Comparison of ENCODE assay signal across 10 cellular contexts in the genomic region with DNA sequence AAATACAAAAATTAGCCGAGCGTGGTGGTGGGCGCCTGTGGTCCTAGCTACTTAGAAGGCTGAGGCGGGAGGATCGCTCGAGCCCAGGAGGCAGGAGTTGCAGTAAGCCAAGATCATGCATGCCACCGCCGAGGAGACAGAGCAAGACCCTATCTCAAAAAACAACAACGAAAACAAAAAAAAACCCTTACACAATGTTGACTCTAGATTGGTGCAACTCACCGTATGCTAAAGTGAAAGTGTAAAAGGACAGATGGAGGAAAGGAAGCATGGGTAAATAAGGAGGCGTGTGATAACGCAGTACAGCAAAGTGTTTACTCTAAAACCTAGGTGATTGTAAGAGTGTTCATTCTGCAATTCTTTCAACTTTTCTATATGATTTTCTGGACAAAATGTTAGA. TPM values are rescaled to one million over a fixed set of nuclear protein-coding genes. Genes with fewer than 3 reads are reported as not detected.
DNase-seq lines count a peak whose midpoint lies in the region; ATAC-seq and TF ChIP-seq lines count a peak whose summit lies in the region.
"Had no signal": no experiment of that assay in that cellular context is flagged by ENCODE, and none has a peak within 500 bp of the region (broad histone marks: within the 10 kb centered on the region; RNA-seq: fewer than 3 reads in every experiment).

No MANE protein-coding gene starts in this region.

- no peaks in the 10 kb centered on the region for H3K27me3 Mint-ChIP-seq in CD8-positive, alpha-beta T cell (ENCODE audit: low read depth)
- H3K27me3 Mint-ChIP-seq in activated naive CD8-positive, alpha-beta T cell treated with anti-CD3 and anti-CD28 coated beads, Interleukin-2, amount 10 ng/mL, durations not matched to agents 7 days and 5 days = no peaks in the 10 kb centered on the region

- no peak overlapping the region for H3K27ac ChIP-seq in CD8-positive, alpha-beta T cell (ENCODE audit: low read depth, low read length)
- H3K27ac ChIP-seq: PC-9 had no signal

- H3K27ac Mint-ChIP-seq in CD8-positive, alpha-beta T cell = no peak overlapping the region
- H3K27ac Mint-ChIP-seq in activated naive CD8-positive, alpha-beta T cell treated with anti-CD3 and anti-CD28 coated beads, Interleukin-2, amount 10 ng/mL, durations not matched to agents 7 days and 5 days = peak overlapping the region; percentile 67

- H3K4me3 ChIP-seq in CD8-positive, alpha-beta T cell (ENCODE audit: low read depth, low read length) = peak overlapping the region; percentile 17
- H3K4me3 ChIP-seq: PC-9 had no signal

- POLR2A ChIA-PET in CD8-positive, alpha-beta T cell (lab: Charles Lee) = no interaction called here
- POLR2A ChIA-PET in activated naive CD8-positive, alpha-beta T cell treated with anti-CD3 and anti-CD28 coated beads, Interleukin-2, amount 10 ng/mL, durations not matched to agents 7 days and 5 days (lab: Charles Lee) = interaction anchor here (1.6 kb wide), 1 partner anchor 16 kb away, joined by 6 read pairs; the partner anchor contains the start of gene RUFY1

- no peak for ATAC-seq in CD8-positive, alpha-beta T cell
- peak; percentile 49 for ATAC-seq in GM18868 (IDR thresholded peaks at IDR 0.05; ENCODE audit: unreplicated experiment)
- ATAC-seq in HG02981 (IDR thresholded peaks at IDR 0.05; ENCODE audit: unreplicated experiment) = peak; percentile 51
- ATAC-seq in activated naive CD8-positive, alpha-beta T cell treated with anti-CD3 and anti-CD28 coated beads, Interleukin-2, amount 10 ng/mL, durations not matched to agents 7 days and 5 days (ENCODE audit: low read depth) = peak; percentile 38
- ATAC-seq in HG02852 (IDR thresholded peaks at IDR 0.05; ENCODE audit: unreplicated experiment) = no peak

- CTCF ChIA-PET in CD8-positive, alpha-beta T cell (lab: Charles Lee) = no interaction called here

- H3K36me3 ChIP-seq in CD8-positive, alpha-beta T cell (ENCODE audit: insufficient read depth, low read length) = no peaks in the 10 kb centered on the region

- no peaks in the 10 kb centered on the region for H3K27me3 ChIP-seq in CD8-positive, alpha-beta T cell (ENCODE audit: insufficient read depth, low read length)

- H3K36me3 Mint-ChIP-seq in CD8-positive, alpha-beta T cell = peaks cover 7% of the 10 kb centered on the region
- no peaks in the 10 kb centered on the region for H3K36me3 Mint-ChIP-seq in activated naive CD8-positive, alpha-beta T cell treated with anti-CD3 and anti-CD28 coated beads, Interleukin-2, amount 10 ng/mL, durations not matched to agents 7 days and 5 days

- no peak for TF ChIP-seq CTCF in CD8-positive, alpha-beta T cell (IDR thresholded peaks at IDR 0.05)

- H3K9me3 ChIP-seq in CD8-positive, alpha-beta T cell (ENCODE audit: low read length) = no peaks in the 10 kb centered on the region

- no peak overlapping the region for H3K4me3 Mint-ChIP-seq in CD8-positive, alpha-beta T cell
- peak overlapping the region; percentile 69 for H3K4me3 Mint-ChIP-seq in activated naive CD8-positive, alpha-beta T cell treated with anti-CD3 and anti-CD28 coated beads, Interleukin-2, amount 10 ng/mL, durations not matched to agents 7 days and 5 days

- no peaks in the 10 kb centered on the region for H3K9me3 Mint-ChIP-seq in CD8-positive, alpha-beta T cell
- no peaks in the 10 kb centered on the region for H3K9me3 Mint-ChIP-seq in activated naive CD8-positive, alpha-beta T cell treated with anti-CD3 and anti-CD28 coated beads, Interleukin-2, amount 10 ng/mL, durations not matched to agents 7 days and 5 days

- intact Hi-C loops in CD8-positive, alpha-beta T cell (cut with DNase I, micrococcal nuclease) = no loop called here

- peaks cover 9% of the 10 kb centered on the region for H3K4me1 Mint-ChIP-seq in CD8-positive, alpha-beta T cell (ENCODE audit: low read depth)
- peaks cover 11% of the 10 kb centered on the region for H3K4me1 Mint-ChIP-seq in activated naive CD8-positive, alpha-beta T cell treated with anti-CD3 and anti-CD28 coated beads, Interleukin-2, amount 10 ng/mL, durations not matched to agents 7 days and 5 days

- H3K4me1 ChIP-seq in CD8-positive, alpha-beta T cell (ENCODE audit: insufficient read depth, low read length) = peaks cover 13% of the 10 kb centered on the region

- DNase-seq in CD8-positive, alpha-beta T cell = no peak
- DNase-seq in activated naive CD8-positive, alpha-beta T cell treated with anti-CD3 and anti-CD28 coated beads, Interleukin-2, amount 10 ng/mL, durations not matched to agents 7 days and 5 days = no peak
- DNase-seq in GM03348 (ENCODE audit: low spot score) (no peak), NCI-H1417 treated with DMSO at 0.1 percent for 48 hours (lab: John Stamatoyannopoulos, UW) (no peak), iPS-NIHi11 (ENCODE audit: low spot score) (no peak)
- DNase-seq: NCI-H1417, PC-9 had no signal

RNA-seq across cellular contexts. Expression of gene RUFY1, which starts 15.9 kb away (rescaled TPM):
- 10 to 100 TPM; 19.6 to 19.8 TPM for total RNA-seq in CD8-positive, alpha-beta T cell
- total RNA-seq in activated naive CD8-positive, alpha-beta T cell treated with anti-CD3 and anti-CD28 coated beads, Interleukin-2, amount 10 ng/mL, durations not matched to agents 7 days and 5 days = 10 to 100 TPM; 43.0 to 48.9 TPM

Comparison
In these comparisons a context has a peak if more than half of its experiments do, and no peak if none do; other contexts are left out.
1. ATAC-seq: peak in GM18868 (single experiment), HG02981 (single experiment) and activated naive CD8-positive, alpha-beta T cell treated with anti-CD3 and anti-CD28 coated beads, Interleukin-2, amount 10 ng/mL, durations not matched to agents 7 days and 5 days (single experiment); none in CD8-positive, alpha-beta T cell (single experiment) and HG02852 (single experiment).